19 cellular contexts compared by ENCODE assay signal in the genomic region with DNA sequence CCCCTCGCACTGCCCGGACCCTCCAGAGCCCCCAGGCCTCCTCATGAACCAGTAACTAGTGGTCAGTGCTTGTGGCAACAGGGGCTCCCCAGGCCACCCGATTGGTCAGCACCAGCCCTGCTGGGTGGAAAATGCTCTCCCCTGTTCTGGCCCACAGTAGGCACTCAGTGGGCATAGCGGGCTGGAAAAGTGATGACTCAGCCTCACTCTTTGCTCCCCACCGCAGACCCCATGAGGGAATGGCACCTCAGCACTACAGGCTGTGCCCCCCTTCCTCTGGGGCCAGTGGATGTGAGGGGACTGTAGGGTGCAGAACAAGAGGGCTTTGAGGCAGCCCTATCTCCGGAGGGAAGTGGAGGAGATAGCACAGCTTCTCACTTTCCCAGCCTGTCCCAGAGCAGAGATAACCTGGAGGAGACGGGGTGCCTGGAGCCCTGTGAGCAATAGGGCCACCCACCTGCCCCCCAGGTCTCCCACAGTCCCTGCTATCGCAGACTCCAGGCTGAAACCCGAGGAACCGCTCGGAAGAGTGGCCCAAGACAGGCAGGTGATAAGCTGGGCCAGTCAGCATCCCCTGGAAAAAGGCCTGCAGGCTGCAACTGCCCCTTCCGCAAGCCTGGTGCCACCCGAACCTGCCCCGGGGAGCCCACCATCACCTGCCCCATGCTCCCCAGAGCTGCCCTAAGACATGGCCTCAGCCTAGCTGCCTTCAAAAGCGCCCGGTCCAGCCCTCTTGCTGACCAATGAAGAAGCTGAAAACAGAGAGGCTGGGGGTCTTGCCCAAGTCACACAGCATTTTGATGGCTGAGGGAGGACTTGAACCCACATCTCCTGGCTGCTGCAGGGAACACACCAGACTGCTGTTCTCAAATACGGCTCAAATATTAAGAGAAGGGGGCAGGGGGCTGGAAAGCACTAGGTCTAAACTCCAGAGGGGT.
"Had no signal": no experiment of that assay in that cellular context is flagged by ENCODE, and none has a peak within 500 bp of the region (broad histone marks: within the 10 kb centered on the region; RNA-seq: fewer than 3 reads in every experiment).

No MANE protein-coding gene starts in this region.

- H3K4me2 ChIP-seq: SK-N-SH had no signal

- DNase-seq: Karpas-422, KG1, MG63, NCI-H1092 treated with DMSO at 0.1 percent for 48 hours, NCI-H1436, NCI-H187, NCI-H2029, NCI-H2081 treated with DMSO at 0.1 percent for 48 hours, NCI-H2171, NCI-H226, NCI-H446, NCI-H510A, NCI-H524 treated with DMSO at 0.1 percent for 48 hours, NCI-H69, NCI-H774, SHP77, SK-N-SH, SW 1271, T-cell had no signal

- H3K27me3 ChIP-seq: MG63 had no signal

- H3K9ac ChIP-seq: SK-N-SH had no signal

- H3K9me3 ChIP-seq: SK-N-SH had no signal

- H3K4me3 ChIP-seq: MG63 had no signal

- H3K36me3 ChIP-seq: MG63 had no signal

- ATAC-seq: T-cell had no signal
